In genomic region chr17:3600529-3601205, GRCh38 we compare ENCODE assay signal across 17 cellular contexts. TPM values are rescaled to one million over a fixed set of nuclear protein-coding genes. Genes with fewer than 3 reads are reported as not detected.
DNase-seq lines count a peak whose midpoint lies in the region; ATAC-seq and TF ChIP-seq lines count a peak whose summit lies in the region.
"Had no signal": no experiment of that assay in that cellular context is flagged by ENCODE, and none has a peak within 500 bp of the region (broad histone marks: within the 10 kb centered on the region; RNA-seq: fewer than 3 reads in every experiment).

No MANE protein-coding gene starts in this region.

- H3K4me2 ChIP-seq in osteoblast (ENCODE audit: insufficient read depth, low read length) = no peak overlapping the region
- H3K4me2 ChIP-seq: A549, BLaER1, GM23338 had no signal

- H3K4me3 ChIP-seq in H7 (ENCODE audit: insufficient read depth, low read depth, low read length) = no peak overlapping the region
- H3K4me3 ChIP-seq in osteoblast (ENCODE audit: insufficient read depth, low read length) = no peak overlapping the region
- H3K4me3 ChIP-seq: A549, BLaER1, GM23338 had no signal

- intact Hi-C loops in Right ventricle myocardium inferior (cut with DNase I) (no loop called here), Right ventricle myocardium superior (cut with DNase I) (no loop called here)

- H3K79me2 ChIP-seq in osteoblast (ENCODE audit: insufficient read depth, low read length) = no peaks in the 10 kb centered on the region

- H3K27ac ChIP-seq in osteoblast (ENCODE audit: low read depth, low read length) = no peak overlapping the region
- H3K27ac ChIP-seq: 22Rv1, A549, BLaER1, HL-60 had no signal

- no peak overlapping the region for H2AFZ ChIP-seq in osteoblast (ENCODE audit: low read length)
- H2AFZ ChIP-seq: GM23338 had no signal

- peak; percentile 60 for DNase-seq in Right ventricle myocardium inferior (ENCODE audit: missing footprints)
- no peak for DNase-seq in Right ventricle myocardium superior
- peak; percentile 52 for DNase-seq in H7
- DNase-seq in left lobe of liver (ENCODE audit: low spot score) = no peak
- peak; percentile 42 for DNase-seq in osteoblast (ENCODE audit: insufficient read length, low spot score, missing footprints)
- DNase-seq: AML-193; CD4-positive, alpha-beta memory T cell; DMS153; DMS79; GDM1 had no signal

- H3K27me3 ChIP-seq in H7 (ENCODE audit: control insufficient read depth, insufficient read depth, low read length) (no peaks in the 10 kb centered on the region), osteoblast (ENCODE audit: insufficient read depth, low read length) (no peaks in the 10 kb centered on the region)
- H3K27me3 ChIP-seq: BLaER1 had no signal

- no peak for ATAC-seq in Right ventricle myocardium inferior
- no peak for ATAC-seq in Right ventricle myocardium superior (ENCODE audit: poor library complexity)
- peak; percentile 40 for ATAC-seq in left lobe of liver
- ATAC-seq in HG02759 (IDR thresholded peaks at IDR 0.05; ENCODE audit: unreplicated experiment) = no peak
- no peak for ATAC-seq in GM19452 (IDR thresholded peaks at IDR 0.05; ENCODE audit: unreplicated experiment)
- ATAC-seq: A549, GM23338 had no signal

- H3K9me3 ChIP-seq in osteoblast (ENCODE audit: low read depth, low read length) = no peaks in the 10 kb centered on the region
- H3K9me3 ChIP-seq: A549, BLaER1 had no signal

- no peaks in the 10 kb centered on the region for H3K36me3 ChIP-seq in H7 (replicated peaks; ENCODE audit: control insufficient read depth, insufficient read depth, low read length)
- H3K36me3 ChIP-seq in osteoblast (ENCODE audit: insufficient read depth, low read length) = no peaks in the 10 kb centered on the region

- H3K4me1 ChIP-seq in osteoblast (ENCODE audit: insufficient read depth, low read length) = peaks cover 4% of the 10 kb centered on the region
- H3K4me1 ChIP-seq: BLaER1 had no signal

- TF ChIP-seq CTCF in osteoblast (IDR thresholded peaks at IDR 0.05; ENCODE audit: extremely low read depth, low read depth, low read length) = no peak

- H4K20me1 ChIP-seq in osteoblast (ENCODE audit: insufficient read depth, low read length) = peaks cover 3% of the 10 kb centered on the region
- H4K20me1 ChIP-seq: BLaER1 had no signal

RNA-seq across cellular contexts. Expression of gene TRPV1, which starts 8.5 kb away (rescaled TPM):
- 4.1 TPM for total RNA-seq in Right ventricle myocardium inferior
- total RNA-seq in Right ventricle myocardium superior = 4.0 TPM
- total RNA-seq in H7 (2014; rRNA removed; shearing (Covaris generic)) = 3.0 and 3.1 TPM in 2 replicates
- total RNA-seq in left lobe of liver = 14.8 TPM
- 2.4 and 2.5 TPM in 2 replicates for total RNA-seq in osteoblast

RNA-seq across cellular contexts. Expression of gene SHPK, which starts 35.4 kb away (rescaled TPM):
- 4.4 TPM for total RNA-seq in Right ventricle myocardium inferior
- 4.7 TPM for total RNA-seq in Right ventricle myocardium superior
- 22.9 and 27.0 TPM in 2 replicates for total RNA-seq in H7 (2014; rRNA removed; shearing (Covaris generic))
- total RNA-seq in left lobe of liver = 26.9 TPM
- total RNA-seq in osteoblast = 8.3 and 13.8 TPM in 2 replicates

RNA-seq across cellular contexts. Expression of gene CTNS, which starts 35.9 kb away (rescaled TPM):
- total RNA-seq in Right ventricle myocardium inferior = 6.6 TPM
- 5.1 TPM for total RNA-seq in Right ventricle myocardium superior
- total RNA-seq in H7 (2014; rRNA removed; shearing (Covaris generic)) = 9.6 and 17.9 TPM in 2 replicates
- 8.7 TPM for total RNA-seq in left lobe of liver
- 34.7 and 46.0 TPM in 2 replicates for total RNA-seq in osteoblast

RNA-seq across cellular contexts. Expression of gene TRPV3, which starts 43.1 kb away (rescaled TPM):
- total RNA-seq in Right ventricle myocardium inferior (0.84 TPM), Right ventricle myocardium superior (1.0 TPM), left lobe of liver (0.28 TPM), osteoblast (0.29 and 0.36 TPM in 2 replicates)
- 0.69 and 2.5 TPM in 2 replicates for total RNA-seq in H7 (2014; rRNA removed; shearing (Covaris generic))

Comparison
In these comparisons a context has a peak if more than half of its experiments do, and no peak if none do; other contexts are left out.
1. DNase-seq: peak in Right ventricle myocardium inferior (single experiment), H7 (single experiment) and osteoblast (single experiment); none in Right ventricle myocardium superior (single experiment) and left lobe of liver (single experiment).